In the genomic region with DNA sequence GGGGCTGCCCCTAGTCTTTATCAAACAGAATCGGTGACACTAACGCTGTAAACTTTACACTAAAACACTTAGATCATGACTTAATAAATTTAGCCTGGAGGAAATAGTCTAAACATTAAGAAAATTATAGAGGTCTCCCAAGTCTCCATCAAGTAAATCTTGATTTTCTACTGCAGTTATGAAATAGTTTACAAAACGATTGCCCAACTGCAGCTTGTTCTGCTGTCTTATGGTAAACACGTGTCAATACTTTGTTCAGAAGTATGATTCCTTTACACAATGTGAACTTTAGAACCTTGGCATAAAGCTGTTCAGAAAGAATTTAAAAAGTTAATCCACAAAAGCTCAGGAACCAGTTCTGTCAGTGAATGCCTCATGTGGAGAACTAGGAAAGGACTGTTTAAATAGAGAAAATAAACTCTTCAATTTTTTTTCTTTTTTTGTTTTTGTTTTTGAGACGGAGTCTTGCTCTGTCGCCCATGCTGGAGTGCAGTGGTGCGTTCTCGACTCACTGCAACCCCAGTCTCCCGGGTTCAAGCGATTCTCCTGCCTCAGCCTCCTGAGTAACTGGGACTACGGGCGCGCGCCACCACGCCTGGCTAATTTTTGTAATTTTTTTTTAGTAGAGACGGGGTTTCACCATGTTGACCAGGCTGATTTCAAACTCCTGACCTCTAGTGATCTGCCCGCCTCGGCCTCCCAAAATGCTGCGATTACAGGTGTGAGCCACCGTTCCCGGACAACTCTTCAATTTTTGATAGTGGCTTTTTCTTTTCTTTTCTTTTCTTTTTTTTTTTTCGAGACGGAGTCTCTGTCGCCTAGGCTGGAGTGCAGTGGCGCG, we compare ENCODE assay signal across 8 cellular contexts. TPM values are rescaled to one million over a fixed set of nuclear protein-coding genes. Genes with fewer than 3 reads are reported as not detected.
DNase-seq lines count a peak whose midpoint lies in the region; ATAC-seq, FAIRE-seq and TF ChIP-seq lines count a peak whose summit lies in the region.

No MANE protein-coding gene starts in this region.

- DNase-seq in endothelial cell of umbilical vein (ENCODE audit: low read depth, low spot score), result peak; percentile 39
- no peak for DNase-seq in neuronal stem cell (ENCODE audit: low spot score)
- DNase-seq in NCI-H2029 treated with DMSO at 0.1 percent for 48 hours (lab: John Stamatoyannopoulos, UW), result no peak
- DNase-seq in COR-L47 (lab: John Stamatoyannopoulos, UW), result no peak

- H4K8ac ChIP-seq in neuronal stem cell (ENCODE audit: low read depth, low read length), result no peak overlapping the region

- intact Hi-C loops in endothelial cell of umbilical vein (cut with micrococcal nuclease), result loop anchor here (10.0 kb wide), 1 partner anchor 226 kb away; the partner anchor contains the start of gene SPEN

- no CpG with 5 or more reads among the region's 26 CpGs for WGBS in neuronal stem cell (ENCODE audit: extremely low coverage in 2 of 2, insufficient read length in 2 of 2, insufficient replicate concordance in 1 of 2), 2 donors

- no peaks in the 10 kb centered on the region for H3K9me1 ChIP-seq in endothelial cell of umbilical vein (replicated peaks; ENCODE audit: control insufficient read depth, extremely low read depth, insufficient read depth, low read length)

- ATAC-seq in GM19023 (IDR thresholded peaks at IDR 0.05; ENCODE audit: unreplicated experiment) (no peak), GM18520 (IDR thresholded peaks at IDR 0.05; ENCODE audit: unreplicated experiment) (no peak)

- no peaks in the 10 kb centered on the region for H3K27me3 ChIP-seq in OCI-LY1 (ENCODE audit: insufficient read depth, low read length)
- no peaks in the 10 kb centered on the region for H3K27me3 ChIP-seq in endothelial cell of umbilical vein (ENCODE audit: control insufficient read depth in 2 of 2, insufficient read depth in 2 of 2, low read length in 2 of 2)
- no peaks in the 10 kb centered on the region for H3K27me3 ChIP-seq in neuronal stem cell (ENCODE audit: control insufficient read depth in 3 of 3, insufficient read depth in 3 of 3, low read depth in 1 of 3, low read length in 3 of 3)

- peaks cover 9% of the 10 kb centered on the region; the same call in 1 of the 2 replicates for H3K36me3 ChIP-seq in OCI-LY1 (ENCODE audit: insufficient read depth, low read length)
- H3K36me3 ChIP-seq in endothelial cell of umbilical vein (ENCODE audit: control insufficient read depth in 2 of 2, extremely low read depth in 1 of 2, insufficient read depth in 2 of 2, low read length in 2 of 2), result no peaks in the 10 kb centered on the region
- H3K36me3 ChIP-seq in neuronal stem cell (replicated peaks in 1 of 2; ENCODE audit: control insufficient read depth in 2 of 2, insufficient read depth in 2 of 2, low read length in 2 of 2), result peaks cover 0 to 25% of the 10 kb centered on the region in 2 donors

- no peak overlapping the region for H3K23ac ChIP-seq in neuronal stem cell (ENCODE audit: low read depth, low read length, poor library complexity)

- peak overlapping the region; percentile 68 for H3K27ac ChIP-seq in OCI-LY1 (ENCODE audit: low read depth, low read length, poor library complexity, severe bottlenecking)
- H3K27ac ChIP-seq in endothelial cell of umbilical vein (ENCODE audit: insufficient read depth, low read depth, low read length), result peak overlapping the region; percentile 45
- H3K27ac ChIP-seq in neuronal stem cell (replicated peaks; ENCODE audit: low read length), result no peak overlapping the region

- no peaks in the 10 kb centered on the region for H3F3A ChIP-seq in OCI-LY1 (ENCODE audit: insufficient read depth, low read length)

- H3K4ac ChIP-seq in neuronal stem cell (ENCODE audit: low read length), result no peak overlapping the region

- dilution Hi-C loops in endothelial cell of umbilical vein (cut with MboI; ENCODE audit: extremely low pct_ligation_motif_present, low sequenced_read_pairs), result no loop called here

- no peak overlapping the region for H2AFZ ChIP-seq in OCI-LY1 (ENCODE audit: low read length)
- no peak overlapping the region for H2AFZ ChIP-seq in endothelial cell of umbilical vein (ENCODE audit: low read depth, low read length)
- no peak overlapping the region for H2AFZ ChIP-seq in neuronal stem cell (ENCODE audit: low read length)

- CTCF ChIA-PET in endothelial cell of umbilical vein (lab: Charles Lee), result interaction anchor here (0.9 to 1.0 kb wide), 3 partner anchors 14 to 72 kb away, joined by 3 to 4 read pairs (median 3); no protein-coding TSS in a partner anchor

- peak; percentile 4 for FAIRE-seq in endothelial cell of umbilical vein (lab: Jason Lieb, UNC)

- no peak overlapping the region for H3K18ac ChIP-seq in neuronal stem cell (ENCODE audit: low read length)

- TF ChIP-seq POLR2A in endothelial cell of umbilical vein (IDR thresholded peaks at IDR 0.05; ENCODE audit: low read depth, low read length), result no peak

- H2AK5ac ChIP-seq in neuronal stem cell (ENCODE audit: low read depth, low read length), result no peak overlapping the region

- H2BK12ac ChIP-seq in neuronal stem cell (ENCODE audit: low read length), result no peak overlapping the region

- TF ChIP-seq CTCF in OCI-LY1 (IDR thresholded peaks at IDR 0.05; ENCODE audit: low read length) (no peak), endothelial cell of umbilical vein (IDR thresholded peaks at IDR 0.05; ENCODE audit: extremely low read depth in 1 of 2, insufficient read depth in 1 of 2, low read depth in 1 of 2, low read length in 2 of 2) (no peak)

- TSS peak; percentile 40 for BruUV-seq in endothelial cell of umbilical vein (replicated peaks; lab: Mats Ljungman, UMichigan)

- H3K14ac ChIP-seq in neuronal stem cell (ENCODE audit: low read length), result no peak overlapping the region

- no peak overlapping the region for H2BK5ac ChIP-seq in neuronal stem cell (ENCODE audit: low read length)

- no peak overlapping the region for H2BK15ac ChIP-seq in neuronal stem cell (ENCODE audit: low read length)

- no peak overlapping the region for H4K91ac ChIP-seq in neuronal stem cell (ENCODE audit: low read depth, low read length, poor library complexity)

- H3K4me2 ChIP-seq in OCI-LY1 (ENCODE audit: low read length), result peak overlapping the region; percentile 87
- peak overlapping the region; percentile 95 for H3K4me2 ChIP-seq in endothelial cell of umbilical vein (ENCODE audit: insufficient read depth, low read length)
- peak overlapping the region; percentile 58 for H3K4me2 ChIP-seq in neuronal stem cell (ENCODE audit: insufficient read depth, low read length, poor library complexity, severe bottlenecking)

- H3K9me2 ChIP-seq in OCI-LY1 (ENCODE audit: low read depth, low read length), result no peaks in the 10 kb centered on the region

- POLR2A ChIA-PET in endothelial cell of umbilical vein (lab: Charles Lee), result interaction anchor here (1.2 to 1.3 kb wide), 2 partner anchors 46 to 130 kb away, joined by 6 to 8 read pairs; no protein-coding TSS in a partner anchor

- peaks cover 62% of the 10 kb centered on the region for H3K79me2 ChIP-seq in OCI-LY1 (ENCODE audit: insufficient read depth, low read length)
- peaks cover 63% of the 10 kb centered on the region for H3K79me2 ChIP-seq in endothelial cell of umbilical vein (ENCODE audit: control insufficient read depth, insufficient read depth, low read length)

- no peaks in the 10 kb centered on the region for H3K9me3 ChIP-seq in OCI-LY1 (ENCODE audit: low read length)
- no peaks in the 10 kb centered on the region for H3K9me3 ChIP-seq in endothelial cell of umbilical vein (replicated peaks; ENCODE audit: control insufficient read depth, insufficient read depth, low read length)
- no peaks in the 10 kb centered on the region for H3K9me3 ChIP-seq in neuronal stem cell (replicated peaks in 1 of 2; ENCODE audit: control insufficient read depth in 2 of 2, insufficient read depth in 1 of 2, low read depth in 1 of 2, low read length in 2 of 2)

- H3K4me3 ChIP-seq in GM08714 (ENCODE audit: low read length) (peak overlapping the region; percentile 91), OCI-LY1 (ENCODE audit: low read depth, low read length, poor library complexity, severe bottlenecking) (peak overlapping the region; percentile 94), endothelial cell of umbilical vein (replicated peaks in 1 of 3; ENCODE audit: insufficient read depth in 1 of 3, low read depth in 1 of 3, low read length in 3 of 3) (peak overlapping the region; percentile 44 to 87 (median 75)), neuronal stem cell (ENCODE audit: low read length in 2 of 2) (peak overlapping the region in 1 of 2 donors; percentile 98)

- no peak overlapping the region for H2BK120ac ChIP-seq in neuronal stem cell (ENCODE audit: low read depth, low read length)

- H4K20me1 ChIP-seq in OCI-LY1 (ENCODE audit: insufficient read depth, low read length) (no peaks in the 10 kb centered on the region), endothelial cell of umbilical vein (replicated peaks; ENCODE audit: control insufficient read depth, extremely low read depth, insufficient read depth, low read length) (no peaks in the 10 kb centered on the region)

- peak overlapping the region; percentile 91 for H3K9ac ChIP-seq in OCI-LY1 (ENCODE audit: low read length)
- H3K9ac ChIP-seq in endothelial cell of umbilical vein (replicated peaks; ENCODE audit: extremely low read depth, insufficient read depth, low read length), result peak overlapping the region; percentile 80
- no peak overlapping the region for H3K9ac ChIP-seq in neuronal stem cell (ENCODE audit: low read depth, low read length, poor library complexity)

- H3K79me1 ChIP-seq in neuronal stem cell (ENCODE audit: low read depth, low read length), result peaks cover 3% of the 10 kb centered on the region

- H3K4me1 ChIP-seq in OCI-LY1 (ENCODE audit: insufficient read depth, low read length, severe bottlenecking) (peaks cover 30% of the 10 kb centered on the region), endothelial cell of umbilical vein (ENCODE audit: control insufficient read depth, extremely low read depth, insufficient read depth, low read length) (peaks cover 27% of the 10 kb centered on the region), neuronal stem cell (ENCODE audit: control insufficient read depth in 2 of 2, insufficient read depth in 1 of 2, low read depth in 1 of 2, low read length in 2 of 2) (peaks cover 5 to 6% of the 10 kb centered on the region in 2 donors)

RNA-seq across cellular contexts. Expression of gene DDI2, which starts 1.6 kb away (rescaled TPM):
- 35.2 and 35.9 TPM in 2 replicates for total RNA-seq in endothelial cell of umbilical vein
- 4.6 and 5.4 TPM in 2 replicates for polyA plus RNA-seq in endothelial cell of umbilical vein
- polyA plus RNA-seq in endothelial cell of umbilical vein (2011; cell fraction: cytosol; rRNA removed), result 5.2 and 5.9 TPM in 2 replicates
- 15.4 and 21.0 TPM in 2 replicates for polyA plus RNA-seq in endothelial cell of umbilical vein (2011; cell fraction: nucleus; rRNA removed)
- 9.5 and 11.8 TPM in 2 replicates for polyA plus RNA-seq in endothelial cell of umbilical vein (2012)
- 34.4 and 38.4 TPM in 2 replicates for polyA minus RNA-seq in endothelial cell of umbilical vein
- 9.6 TPM for polyA minus RNA-seq in endothelial cell of umbilical vein (2011; cell fraction: cytosol; rRNA and poly(A)+ RNA removed)
- polyA minus RNA-seq in endothelial cell of umbilical vein (2011; cell fraction: nucleus; rRNA and poly(A)+ RNA removed), result 49.2 and 63.1 TPM in 2 replicates
- polyA plus RNA-seq in neuronal stem cell (2013, experiment 1 of 2), result 9.5 TPM
- 9.8 TPM for polyA plus RNA-seq in neuronal stem cell (2013, experiment 2 of 2)

RNA-seq across cellular contexts. Expression of gene AGMAT, which starts 34.1 kb away (rescaled TPM):
- 1.1 and 1.9 TPM in 2 replicates for total RNA-seq in endothelial cell of umbilical vein
- polyA plus RNA-seq in endothelial cell of umbilical vein, result 0.22 and 0.39 TPM in 2 replicates
- 0.44 and 0.48 TPM in 2 replicates for polyA plus RNA-seq in endothelial cell of umbilical vein (2011; cell fraction: cytosol; rRNA removed)
- polyA plus RNA-seq in endothelial cell of umbilical vein (2011; cell fraction: nucleus; rRNA removed), result 0.14 and 0.41 TPM in 2 replicates
- polyA plus RNA-seq in endothelial cell of umbilical vein (2012), result 0.72 and 1.3 TPM in 2 replicates
- polyA minus RNA-seq in endothelial cell of umbilical vein, result 0.51 and 0.58 TPM in 2 replicates
- 17.4 TPM for polyA minus RNA-seq in endothelial cell of umbilical vein (2011; cell fraction: cytosol; rRNA and poly(A)+ RNA removed)
- 0.34 TPM in 1 of 2 replicates, not detected in the other for polyA minus RNA-seq in endothelial cell of umbilical vein (2011; cell fraction: nucleus; rRNA and poly(A)+ RNA removed)
- 0.40 TPM for polyA plus RNA-seq in neuronal stem cell (2013, experiment 1 of 2)
- 0.33 TPM for polyA plus RNA-seq in neuronal stem cell (2013, experiment 2 of 2)
